ENCODE assay signal across 21 cellular contexts in genomic region chr2:178584666-178585065, GRCh38.
A peak's percentile ranks its signal among the peaks of the same experiment; 100 is the strongest.
DNase-seq lines count a peak whose midpoint lies in the region; ATAC-seq and TF ChIP-seq lines count a peak whose summit lies in the region.
"Had no signal": no experiment of that assay in that cellular context is flagged by ENCODE, and none has a peak within 500 bp of the region (broad histone marks: within the 10 kb centered on the region; RNA-seq: fewer than 3 reads in every experiment).

No MANE protein-coding gene starts in this region.

- no peak for TF ChIP-seq CTCF in cardiac muscle cell (IDR thresholded peaks at IDR 0.05; ENCODE audit: low read depth, low read length)
- no peak for TF ChIP-seq CTCF in left ventricle myocardium inferior (IDR thresholded peaks at IDR 0.05; ENCODE audit: borderline replicate concordance)
- TF ChIP-seq CTCF in WTC11 (IDR thresholded peaks at IDR 0.05): no peak
- no peak for TF ChIP-seq CTCF in psoas muscle (IDR thresholded peaks at IDR 0.05)
- no peak for TF ChIP-seq CTCF in mammary epithelial cell (conservative IDR thresholded peaks at IDR 0.05 in 1 of 2, IDR thresholded peaks at IDR 0.05 in 1 of 2; ENCODE audit: extremely low read depth in 1 of 2, insufficient read depth in 1 of 2, low read depth in 1 of 2, low read length in 2 of 2)

- H3K27ac ChIP-seq in cardiac muscle cell: peak overlapping the region; percentile 74
- no peak overlapping the region for H3K27ac ChIP-seq in left ventricle myocardium inferior (replicated peaks)
- peak overlapping the region; percentile 47 for H3K27ac ChIP-seq in psoas muscle
- H3K27ac ChIP-seq in mammary epithelial cell (ENCODE audit: insufficient read depth, low read depth, low read length): no peak overlapping the region
- H3K27ac ChIP-seq: A549 had no signal

- H3K4me1 ChIP-seq in cardiac muscle cell (ENCODE audit: low read depth) (no peaks in the 10 kb centered on the region), left ventricle myocardium inferior (no peaks in the 10 kb centered on the region), psoas muscle (peaks cover 18% of the 10 kb centered on the region), mammary epithelial cell (ENCODE audit: insufficient read depth, low read length) (no peaks in the 10 kb centered on the region)
- H3K4me1 ChIP-seq: A549 had no signal

- DNase-seq in cardiac muscle cell (ENCODE audit: low read depth in 1 of 2, low spot score in 1 of 2) (no peak), left ventricle myocardium inferior (no peak), WTC11 (ENCODE audit: low spot score) (no peak), islet precursor cell (peak; percentile 35), psoas muscle (no peak), mammary epithelial cell (no peak)
- DNase-seq: 8988T; ACHN; AML-193; C1 segment of cervical spinal cord; Calu3; CD4-positive, alpha-beta memory T cell; COR-L47; DMS53; DMS79 treated with DMSO at 0.1 percent for 48 hours; GF-D8; H7; HCEC 1CT had no signal

- H3K27me3 Mint-ChIP-seq in WTC11 (ENCODE audit: low read depth): no peaks in the 10 kb centered on the region
- H3K27me3 Mint-ChIP-seq: CD4-positive, alpha-beta memory T cell had no signal

- BruUV-seq in mammary epithelial cell (replicated peaks; lab: Mats Ljungman, UMichigan): no TSS peak

- H3K9me3 ChIP-seq in cardiac muscle cell (ENCODE audit: low read depth): no peaks in the 10 kb centered on the region
- no peaks in the 10 kb centered on the region for H3K9me3 ChIP-seq in left ventricle myocardium inferior (replicated peaks)
- no peaks in the 10 kb centered on the region for H3K9me3 ChIP-seq in psoas muscle
- no peaks in the 10 kb centered on the region for H3K9me3 ChIP-seq in mammary epithelial cell (replicated peaks; ENCODE audit: insufficient read depth, low read length)
- H3K9me3 ChIP-seq: A549 had no signal

- H3K36me3 Mint-ChIP-seq in WTC11: peaks cover 15% of the 10 kb centered on the region; the same call in 1 of the 2 replicates

- no peaks in the 10 kb centered on the region for H3K27me3 ChIP-seq in cardiac muscle cell
- no peaks in the 10 kb centered on the region for H3K27me3 ChIP-seq in left ventricle myocardium inferior (ENCODE audit: low read depth)
- no peaks in the 10 kb centered on the region for H3K27me3 ChIP-seq in psoas muscle (ENCODE audit: insufficient read depth in 3 of 3, low read length in 2 of 3)
- no peaks in the 10 kb centered on the region for H3K27me3 ChIP-seq in mammary epithelial cell (ENCODE audit: insufficient read depth, low read length)

- CTCF ChIA-PET in WTC11 (lab: Charles Lee) (no interaction called here), mammary epithelial cell (lab: Charles Lee; ENCODE audit: low non-redundant PET) (no interaction called here)

- H2AFZ ChIP-seq in mammary epithelial cell (ENCODE audit: low read depth, low read length): no peak overlapping the region

- H3K4me2 ChIP-seq in mammary epithelial cell (ENCODE audit: insufficient read depth, low read depth, low read length): no peak overlapping the region
- H3K4me2 ChIP-seq: A549 had no signal

- peak; percentile 46 for ATAC-seq in WTC11
- peak; percentile 8 to 25 (median 10) for ATAC-seq in psoas muscle
- ATAC-seq in HG03095 (IDR thresholded peaks at IDR 0.05; ENCODE audit: unreplicated experiment): no peak
- ATAC-seq in HG03280 (IDR thresholded peaks at IDR 0.05; ENCODE audit: unreplicated experiment): no peak
- ATAC-seq: A549 had no signal

- no peak overlapping the region for H3K4me3 Mint-ChIP-seq in WTC11
- H3K4me3 Mint-ChIP-seq: CD4-positive, alpha-beta memory T cell had no signal

- H4K20me1 ChIP-seq in mammary epithelial cell (ENCODE audit: insufficient read depth, low read length): no peaks in the 10 kb centered on the region

- H3K4me3 ChIP-seq in cardiac muscle cell (no peak overlapping the region), left ventricle myocardium inferior (no peak overlapping the region), psoas muscle (no peak overlapping the region), mammary epithelial cell (replicated peaks in 1 of 3; ENCODE audit: insufficient read depth in 1 of 3, low read depth in 2 of 3, low read length in 3 of 3) (no peak overlapping the region)
- H3K4me3 ChIP-seq: A549 had no signal

- POLR2A ChIA-PET in WTC11 (lab: Charles Lee): no interaction called here

- no peaks in the 10 kb centered on the region for H3K4me1 Mint-ChIP-seq in WTC11

- intact Hi-C loops in left ventricle myocardium inferior (cut with micrococcal nuclease) (no loop called here), psoas muscle (cut with DNase I) (no loop called here), mammary epithelial cell (cut with micrococcal nuclease) (no loop called here)

- no peak overlapping the region for H3K27ac Mint-ChIP-seq in WTC11
- H3K27ac Mint-ChIP-seq: CD4-positive, alpha-beta memory T cell had no signal

- dilution Hi-C loops in mammary epithelial cell (cut with HindIII; ENCODE audit: low sequenced_read_pairs): no loop called here

- in situ Hi-C loops in mammary epithelial cell (cut with MboI; ENCODE audit: low sequenced_read_pairs in 2 of 2): no loop called here

- H3K36me3 ChIP-seq in cardiac muscle cell (peaks cover 98% of the 10 kb centered on the region), left ventricle myocardium inferior (peaks cover 96% of the 10 kb centered on the region), psoas muscle (ENCODE audit: insufficient read depth in 1 of 2, low read depth in 1 of 2) (peaks cover 17 to 100% of the 10 kb centered on the region in 2 donors), mammary epithelial cell (ENCODE audit: insufficient read depth, low read length) (no peaks in the 10 kb centered on the region)

- H3K9me3 Mint-ChIP-seq in WTC11: no peaks in the 10 kb centered on the region

- H3K9ac ChIP-seq in mammary epithelial cell (ENCODE audit: insufficient read depth, low read length): no peak overlapping the region

- WGBS in psoas muscle, 3 donors: 72 to 85% (median 72%) methylated on average over 10 of the region's 10 CpGs
- WGBS in mammary epithelial cell (ENCODE audit: low coverage, missing lambda C conversion rate): 85% methylated on average over 10 of the region's 10 CpGs

- H3K79me2 ChIP-seq in mammary epithelial cell (ENCODE audit: insufficient read depth, low read length): no peaks in the 10 kb centered on the region

TF ChIP-seq in WTC11, 78 proteins besides CTCF, POLR2A, EP300 and RAD21:
- no peak for TF ChIP-seq ZNF396 (CRISPR knock-in tag; IDR thresholded peaks at IDR 0.05; ENCODE audit: borderline replicate concordance)
- no peak for TF ChIP-seq ESRRA (CRISPR knock-in tag; IDR thresholded peaks at IDR 0.05; ENCODE audit: borderline replicate concordance)
- no peak for TF ChIP-seq ETV6 (CRISPR knock-in tag; IDR thresholded peaks at IDR 0.05)
- TF ChIP-seq PRRX2 (CRISPR knock-in tag; IDR thresholded peaks at IDR 0.05): no peak
- no peak for TF ChIP-seq ZNF512 (CRISPR knock-in tag; IDR thresholded peaks at IDR 0.05; ENCODE audit: borderline replicate concordance)

Comparison
In these comparisons a context has a peak if more than half of its experiments do, and no peak if none do; other contexts are left out.
1. H3K27ac ChIP-seq: peak in cardiac muscle cell (single experiment) and psoas muscle (single experiment); none in left ventricle myocardium inferior (single experiment) and mammary epithelial cell (single experiment).
2. ATAC-seq: peak in WTC11 (single experiment) and psoas muscle (4 of 4); none in HG03095 (single experiment) and HG03280 (single experiment).